In the genomic region with DNA sequence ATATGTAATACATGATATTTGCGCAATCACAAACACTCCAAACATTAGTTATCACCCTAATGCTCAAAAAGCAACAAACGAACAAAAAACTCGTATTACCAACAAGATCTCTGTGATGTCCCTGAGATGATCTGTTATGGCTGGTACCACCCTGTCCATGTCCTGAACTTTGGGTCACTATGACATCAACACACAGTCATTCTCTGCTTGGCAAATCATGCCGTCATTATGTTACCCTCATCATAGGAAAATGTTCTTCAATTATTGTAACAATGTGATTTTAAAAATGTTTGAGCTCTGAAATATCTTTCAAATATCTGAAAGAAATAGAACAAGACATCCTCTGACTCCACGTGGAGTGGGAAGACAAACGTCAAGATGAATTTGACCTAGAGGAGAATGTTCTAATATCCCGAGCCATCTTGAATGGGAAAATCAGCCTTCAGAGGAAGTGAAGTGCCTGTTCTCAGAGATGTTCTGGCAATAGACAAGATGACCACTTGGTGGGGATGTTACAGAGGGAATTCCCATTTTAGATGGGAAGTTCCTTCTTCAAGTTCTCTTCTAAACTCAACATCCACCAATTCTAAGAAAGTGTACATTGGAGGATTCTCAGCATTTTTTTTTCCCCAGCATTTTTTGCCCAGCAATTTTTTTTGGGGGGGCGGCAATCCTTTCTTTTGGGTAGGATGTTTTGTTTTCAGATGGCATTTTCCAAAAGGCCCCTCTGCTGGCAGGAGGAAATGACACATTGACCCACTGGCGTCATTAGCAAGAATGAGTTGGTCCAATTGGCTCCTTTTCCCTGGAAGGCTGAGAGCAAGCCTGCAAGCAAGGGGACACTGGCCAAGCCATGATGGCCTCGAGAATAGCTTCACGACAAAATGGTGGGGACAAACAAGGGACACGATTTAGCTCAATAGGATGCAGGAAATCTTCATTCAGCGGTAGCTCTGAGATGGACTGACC, we compare ENCODE assay signal across 9 cellular contexts. TPM values are rescaled to one million over a fixed set of nuclear protein-coding genes. Genes with fewer than 3 reads are reported as not detected.
DNase-seq lines count a peak whose midpoint lies in the region; ATAC-seq and TF ChIP-seq lines count a peak whose summit lies in the region.
"Had no signal": no experiment of that assay in that cellular context is flagged by ENCODE, and none has a peak within 500 bp of the region (broad histone marks: within the 10 kb centered on the region; RNA-seq: fewer than 3 reads in every experiment).

No MANE protein-coding gene starts in this region.

- no peaks in the 10 kb centered on the region for H3K36me3 ChIP-seq in A673 (ENCODE audit: insufficient read depth, low read length, poor library complexity, severe bottlenecking)

- H3K4me1 Mint-ChIP-seq in endothelial cell (ENCODE audit: unreplicated experiment) = peaks cover 9% of the 10 kb centered on the region
- H3K4me1 Mint-ChIP-seq: central memory CD8-positive, alpha-beta T cell had no signal

- DNase-seq in A673 (ENCODE audit: low spot score) (peak; percentile 77), NCI-H82 (lab: John Stamatoyannopoulos, UW) (peak; percentile 85), endothelial cell (ENCODE audit: low spot score) (peak; percentile 22), pulmonary artery endothelial cell (ENCODE audit: low read depth, low spot score) (peak; percentile 5), NCI-H1436 (lab: John Stamatoyannopoulos, UW) (no peak), NCI-H2107 (lab: John Stamatoyannopoulos, UW) (no peak)

- no peak for ATAC-seq in HG03520 (IDR thresholded peaks at IDR 0.05; ENCODE audit: unreplicated experiment)

- H3K36me3 Mint-ChIP-seq in endothelial cell (ENCODE audit: low read depth, unreplicated experiment) = no peaks in the 10 kb centered on the region

- peak; percentile 74 for TF ChIP-seq CTCF in A673 (conservative IDR thresholded peaks at IDR 0.05; ENCODE audit: low read depth, low read length)
- peak; percentile 28; the same call in 1 of the 2 replicates for TF ChIP-seq CTCF in GM12874 (IDR thresholded peaks at IDR 0.05; ENCODE audit: insufficient read depth, low read depth, low read length)
- TF ChIP-seq CTCF in endothelial cell (IDR thresholded peaks at IDR 0.05; ENCODE audit: unreplicated experiment) = peak; percentile 40

- no peak overlapping the region for H3K27ac ChIP-seq in A673 (ENCODE audit: low read depth, low read length, poor library complexity, severe bottlenecking)

- H3K4me3 Mint-ChIP-seq in endothelial cell (ENCODE audit: unreplicated experiment) = no peak overlapping the region
- H3K4me3 Mint-ChIP-seq: central memory CD8-positive, alpha-beta T cell had no signal

- intact Hi-C loops in A673 (cut with micrococcal nuclease; ENCODE audit: unreplicated experiment) = loop anchor here (1.0 to 10.0 kb wide), 2 partner anchors 199 to 1413 kb away; no protein-coding TSS in a partner anchor

- POLR2A ChIA-PET in A673 (lab: Charles Lee; ENCODE audit: low non-redundant PET) = no interaction called here

- no peak overlapping the region for H3K4me3 ChIP-seq in A673 (ENCODE audit: low read depth, low read length, poor library complexity, severe bottlenecking)

- H3K27me3 ChIP-seq in A673 (replicated peaks; ENCODE audit: insufficient read depth, low read depth, low read length, poor library complexity) = no peaks in the 10 kb centered on the region

- no TSS peak for BruUV-seq in A673 (replicated peaks; lab: Mats Ljungman, UMichigan)

- peaks cover 6% of the 10 kb centered on the region for H3K27me3 Mint-ChIP-seq in endothelial cell (ENCODE audit: unreplicated experiment)

- CTCF ChIA-PET in A673 (lab: Charles Lee) = interaction anchor here (0.7 to 0.8 kb wide), 2 partner anchors 199 kb away, joined by 3 read pairs; no protein-coding TSS in a partner anchor

- H3K9me3 ChIP-seq in A673 (ENCODE audit: low read depth, low read length, poor library complexity, severe bottlenecking) = no peaks in the 10 kb centered on the region

- H3K27ac Mint-ChIP-seq in endothelial cell (ENCODE audit: unreplicated experiment) = no peak overlapping the region

- H3K9me3 Mint-ChIP-seq in endothelial cell (ENCODE audit: unreplicated experiment) = no peaks in the 10 kb centered on the region
- H3K9me3 Mint-ChIP-seq: central memory CD8-positive, alpha-beta T cell had no signal

- peaks cover 5% of the 10 kb centered on the region for H3K4me1 ChIP-seq in A673 (ENCODE audit: insufficient read depth, low read length, poor library complexity, severe bottlenecking)

RNA-seq across cellular contexts. Expression of gene HSD17B2, which starts 3.7 kb away (rescaled TPM):
- 3.2 and 4.9 TPM in 2 replicates for total RNA-seq in A673 (2021)
- total RNA-seq in endothelial cell (ENCODE audit: unreplicated experiment) = not detected
- total RNA-seq in pulmonary artery endothelial cell = 0.13 and 1.7 TPM in 2 replicates

RNA-seq across cellular contexts. Expression of gene SDR42E1, which starts 20.1 kb away (rescaled TPM):
- total RNA-seq in A673 (2021) (not detected in 2 replicates), endothelial cell (ENCODE audit: unreplicated experiment) (0.74 TPM), pulmonary artery endothelial cell (0.40 and 3.3 TPM in 2 replicates)

Comparison
In these comparisons a context has a peak if more than half of its experiments do, and no peak if none do; other contexts are left out.
1. DNase-seq: peak in A673 (single experiment), NCI-H82 (single experiment), endothelial cell (single experiment) and pulmonary artery endothelial cell (single experiment); none in NCI-H1436 (single experiment) and NCI-H2107 (single experiment).
2. Peak in every context shown above with its lines, with median percentiles within 50 percentile points of each other: CTCF ChIP-seq.